ENCODE assay signal across 24 cellular contexts in genomic region chr1:221093903-221094865, GRCh38.
DNase-seq lines count a peak whose midpoint lies in the region; ATAC-seq and TF ChIP-seq lines count a peak whose summit lies in the region.
"Had no signal": no experiment of that assay in that cellular context is flagged by ENCODE, and none has a peak within 500 bp of the region (broad histone marks: within the 10 kb centered on the region; RNA-seq: fewer than 3 reads in every experiment).

No MANE protein-coding gene starts in this region.

- H3K9me3 Mint-ChIP-seq in activated CD8-positive, alpha-beta T cell treated with anti-CD3 and anti-CD28 coated beads for 36 hours, result peaks cover 4% of the 10 kb centered on the region
- H3K9me3 Mint-ChIP-seq: activated T-helper 17 cell treated with anti-CD3 and anti-CD28 coated beads, Interleukin-2, amount 50 U/mL, for 72 hours; CD4-positive, alpha-beta T cell had no signal

- H4K20me1 ChIP-seq in PC-3 (ENCODE audit: low read length) (no peaks in the 10 kb centered on the region), fibroblast of lung (ENCODE audit: control insufficient read depth, extremely low read depth, insufficient read depth, low read length) (no peaks in the 10 kb centered on the region), smooth muscle cell (ENCODE audit: low read depth) (no peaks in the 10 kb centered on the region)

- BruUV-seq in PC-3 (replicated peaks; lab: Mats Ljungman, UMichigan), result no TSS peak

- no peaks in the 10 kb centered on the region for H3K9me2 ChIP-seq in PC-3 (replicated peaks; ENCODE audit: low read length)

- peaks cover 5% of the 10 kb centered on the region for H3K27me3 Mint-ChIP-seq in activated CD8-positive, alpha-beta T cell treated with anti-CD3 and anti-CD28 coated beads for 36 hours
- H3K27me3 Mint-ChIP-seq: activated CD8-positive, alpha-beta memory T cell treated with anti-CD3 and anti-CD28 coated beads, Interleukin-2, amount 10 ng/mL, durations not matched to agents 7 days and 5 days had no signal

- no peak overlapping the region for H3K9ac ChIP-seq in PC-3 (ENCODE audit: low read length)
- H3K9ac ChIP-seq in fibroblast of lung (ENCODE audit: insufficient read depth, low read length), result no peak overlapping the region
- H3K9ac ChIP-seq in smooth muscle cell (ENCODE audit: low read depth), result no peak overlapping the region
- H3K9ac ChIP-seq: KMS-11 had no signal

- H3F3A ChIP-seq in PC-3 (ENCODE audit: low read length, unreplicated experiment) (peaks cover 3% of the 10 kb centered on the region), smooth muscle cell (ENCODE audit: low read depth) (peaks cover 17% of the 10 kb centered on the region)

- ATAC-seq in PC-3, result 0 out of 2 replicates have a peak, but pooled peaks have one; percentile 5
- no peak for ATAC-seq in activated CD8-positive, alpha-beta T cell treated with anti-CD3 and anti-CD28 coated beads for 36 hours
- ATAC-seq: activated CD8-positive, alpha-beta memory T cell treated with anti-CD3 and anti-CD28 coated beads, Interleukin-2, amount 10 ng/mL, durations not matched to agents 7 days and 5 days; activated T-helper 17 cell treated with anti-CD3 and anti-CD28 coated beads, Interleukin-2, amount 50 U/mL, for 72 hours; left colon had no signal

- H3K4me1 ChIP-seq in PC-3 (ENCODE audit: insufficient read depth, low read length) (peaks cover 51% of the 10 kb centered on the region), fibroblast of lung (ENCODE audit: control insufficient read depth, extremely low read depth, insufficient read depth, low read length) (peaks cover 19% of the 10 kb centered on the region), smooth muscle cell (ENCODE audit: low read depth) (no peaks in the 10 kb centered on the region)

- 49% methylated on average over 5 of the region's 5 CpGs for WGBS in smooth muscle cell (ENCODE audit: low lambda C conversion rate)

- H3K27ac ChIP-seq in PC-3 (ENCODE audit: low read length), result no peak overlapping the region
- no peak overlapping the region for H3K27ac ChIP-seq in fibroblast of lung (ENCODE audit: insufficient read depth, low read length)
- no peak overlapping the region for H3K27ac ChIP-seq in smooth muscle cell (ENCODE audit: low read depth)
- H3K27ac ChIP-seq: dorsolateral prefrontal cortex, KMS-11, PC-9, SK-N-MC, suprapubic skin had no signal

- no peaks in the 10 kb centered on the region for H3K4me1 Mint-ChIP-seq in activated CD8-positive, alpha-beta T cell treated with anti-CD3 and anti-CD28 coated beads for 36 hours (ENCODE audit: low read depth)
- H3K4me1 Mint-ChIP-seq: activated CD8-positive, alpha-beta memory T cell treated with anti-CD3 and anti-CD28 coated beads, Interleukin-2, amount 10 ng/mL, durations not matched to agents 7 days and 5 days; activated T-helper 17 cell treated with anti-CD3 and anti-CD28 coated beads, Interleukin-2, amount 50 U/mL, for 72 hours had no signal

- H3K9me3 ChIP-seq in PC-3 (ENCODE audit: low read length), result no peaks in the 10 kb centered on the region
- H3K9me3 ChIP-seq in fibroblast of lung (ENCODE audit: control insufficient read depth, insufficient read depth, low read depth, low read length), result no peaks in the 10 kb centered on the region
- no peaks in the 10 kb centered on the region for H3K9me3 ChIP-seq in smooth muscle cell (replicated peaks; ENCODE audit: low read depth)
- H3K9me3 ChIP-seq: suprapubic skin had no signal

- CTCF ChIA-PET in PC-3 (lab: Charles Lee), result no interaction called here
- CTCF ChIA-PET in activated CD8-positive, alpha-beta T cell treated with anti-CD3 and anti-CD28 coated beads for 36 hours (lab: Charles Lee), result no interaction called here

- intact Hi-C loops in PC-3 (cut with micrococcal nuclease), result no loop called here
- intact Hi-C loops in activated CD8-positive, alpha-beta T cell treated with anti-CD3 and anti-CD28 coated beads for 36 hours (cut with micrococcal nuclease), result no loop called here

- H3K79me2 ChIP-seq in PC-3 (ENCODE audit: low read length) (no peaks in the 10 kb centered on the region), fibroblast of lung (ENCODE audit: control insufficient read depth, insufficient read depth, low read length) (no peaks in the 10 kb centered on the region), smooth muscle cell (ENCODE audit: low read depth) (no peaks in the 10 kb centered on the region)

- H3K36me3 ChIP-seq in PC-3 (ENCODE audit: low read depth, low read length), result no peaks in the 10 kb centered on the region
- H3K36me3 ChIP-seq in fibroblast of lung (ENCODE audit: control insufficient read depth, insufficient read depth, low read length), result no peaks in the 10 kb centered on the region
- no peaks in the 10 kb centered on the region for H3K36me3 ChIP-seq in smooth muscle cell (ENCODE audit: low read depth)
- H3K36me3 ChIP-seq: suprapubic skin had no signal

- H3K36me3 Mint-ChIP-seq in activated CD8-positive, alpha-beta T cell treated with anti-CD3 and anti-CD28 coated beads for 36 hours (ENCODE audit: low read depth), result no peaks in the 10 kb centered on the region
- H3K36me3 Mint-ChIP-seq: activated CD8-positive, alpha-beta memory T cell treated with anti-CD3 and anti-CD28 coated beads, Interleukin-2, amount 10 ng/mL, durations not matched to agents 7 days and 5 days had no signal

- no peak overlapping the region for H3K4me3 ChIP-seq in PC-3 (ENCODE audit: low read length)
- no peak overlapping the region for H3K4me3 ChIP-seq in fibroblast of lung (replicated peaks in 1 of 4; ENCODE audit: control extremely low read depth in 1 of 4, insufficient read depth in 1 of 4, low read depth in 3 of 4, low read length in 4 of 4)
- H3K4me3 ChIP-seq in smooth muscle cell, result no peak overlapping the region
- H3K4me3 ChIP-seq: dorsolateral prefrontal cortex, PC-9, SK-N-MC, suprapubic skin had no signal

- H3K27ac Mint-ChIP-seq in activated CD8-positive, alpha-beta T cell treated with anti-CD3 and anti-CD28 coated beads for 36 hours, result no peak overlapping the region
- H3K27ac Mint-ChIP-seq: activated CD8-positive, alpha-beta memory T cell treated with anti-CD3 and anti-CD28 coated beads, Interleukin-2, amount 10 ng/mL, durations not matched to agents 7 days and 5 days; activated T-helper 17 cell treated with anti-CD3 and anti-CD28 coated beads, Interleukin-2, amount 50 U/mL, for 72 hours; CD4-positive, alpha-beta T cell had no signal

- no peak overlapping the region for H3K4me2 ChIP-seq in PC-3 (ENCODE audit: low read length)
- H3K4me2 ChIP-seq in fibroblast of lung (ENCODE audit: extremely low read depth, insufficient read depth, low read length), result no peak overlapping the region
- H3K4me2 ChIP-seq in smooth muscle cell, result peak overlapping the region; percentile 33
- H3K4me2 ChIP-seq: KMS-11, PC-9 had no signal

- POLR2A ChIA-PET in PC-3 (lab: Charles Lee; ENCODE audit: unreplicated experiment), result no interaction called here
- POLR2A ChIA-PET in activated CD8-positive, alpha-beta T cell treated with anti-CD3 and anti-CD28 coated beads for 36 hours (lab: Charles Lee), result interaction anchor here (0.6 kb wide), 1 partner anchor 196 kb away, joined by 3 read pairs; no protein-coding TSS in a partner anchor

- peak; percentile 18 for DNase-seq in SKM-1 treated with dmso at 0.1 percent for 144 hours (lab: John Stamatoyannopoulos, UW; ENCODE audit: unreplicated experiment)
- no peak for DNase-seq in SKM-1 (lab: John Stamatoyannopoulos, UW; ENCODE audit: unreplicated experiment)
- DNase-seq in PC-3, result no peak
- peak in 1 of 2 donors; percentile 19 for DNase-seq in fibroblast of lung (ENCODE audit: low read depth in 2 of 2)
- DNase-seq in smooth muscle cell (lab: John Stamatoyannopoulos, UW; ENCODE audit: unreplicated experiment), result no peak
- DNase-seq in stimulated activated CD4-positive, alpha-beta T cell treated with anti-CD3 and anti-CD28 coated beads, Interleukin-2, amount 100 ng/mL, for 48 hours, result no peak
- DNase-seq in activated CD8-positive, alpha-beta T cell treated with anti-CD3 and anti-CD28 coated beads for 36 hours, result no peak
- DNase-seq in COLO668 (lab: John Stamatoyannopoulos, UW; ENCODE audit: unreplicated experiment), result no peak
- DNase-seq: ACHN; activated CD4-positive, alpha-beta T cell treated with anti-CD3 and anti-CD28 coated beads for 4 hours; activated CD8-positive, alpha-beta memory T cell treated with anti-CD3 and anti-CD28 coated beads, Interleukin-2, amount 10 ng/mL, durations not matched to agents 7 days and 5 days; CD4-positive, alpha-beta T cell; DMS153; dorsolateral prefrontal cortex; foreskin melanocyte; left colon; midbrain; NCI-H1417; NCI-H69 had no signal

- H2AFZ ChIP-seq in PC-3 (ENCODE audit: low read length) (peak overlapping the region; percentile 41), fibroblast of lung (ENCODE audit: low read length) (peak overlapping the region; percentile 48), smooth muscle cell (ENCODE audit: low read depth) (no peak overlapping the region)
- H2AFZ ChIP-seq: PC-9 had no signal

- H3K27me3 ChIP-seq in PC-3 (ENCODE audit: low read length), result no peaks in the 10 kb centered on the region
- H3K27me3 ChIP-seq in fibroblast of lung (ENCODE audit: control insufficient read depth, insufficient read depth, low read length), result no peaks in the 10 kb centered on the region
- no peaks in the 10 kb centered on the region for H3K27me3 ChIP-seq in smooth muscle cell (ENCODE audit: low read depth)
- H3K27me3 ChIP-seq: suprapubic skin had no signal

- no peak overlapping the region for H3K4me3 Mint-ChIP-seq in activated CD8-positive, alpha-beta T cell treated with anti-CD3 and anti-CD28 coated beads for 36 hours
- H3K4me3 Mint-ChIP-seq: activated CD8-positive, alpha-beta memory T cell treated with anti-CD3 and anti-CD28 coated beads, Interleukin-2, amount 10 ng/mL, durations not matched to agents 7 days and 5 days; activated T-helper 17 cell treated with anti-CD3 and anti-CD28 coated beads, Interleukin-2, amount 50 U/mL, for 72 hours; CD4-positive, alpha-beta T cell had no signal

- TF ChIP-seq CTCF in PC-3 (conservative IDR thresholded peaks at IDR 0.05; ENCODE audit: low read depth, low read length) (no peak), fibroblast of lung (conservative IDR thresholded peaks at IDR 0.05 in 1 of 2, IDR thresholded peaks at IDR 0.05 in 1 of 2; ENCODE audit: low read depth in 1 of 2, low read length in 2 of 2) (no peak), smooth muscle cell (IDR thresholded peaks at IDR 0.05; ENCODE audit: borderline replicate concordance, insufficient read depth, poor library complexity, severe bottlenecking) (no peak)
- no peak for TF ChIP-seq CTCF in activated CD8-positive, alpha-beta T cell treated with anti-CD3 and anti-CD28 coated beads for 36 hours (IDR thresholded peaks at IDR 0.05)
